8 cellular contexts compared by ENCODE assay signal in genomic region chr4:42152507-42153504, GRCh38. TPM values are rescaled to one million over a fixed set of nuclear protein-coding genes. Genes with fewer than 3 reads are reported as not detected.
A peak's percentile ranks its signal among the peaks of the same experiment; 100 is the strongest.
DNase-seq lines count a peak whose midpoint lies in the region; ATAC-seq and TF ChIP-seq lines count a peak whose summit lies in the region.

BEND4 (minus strand) TSS chr4:42152655; CDS start chr4:42152143, 512 bp downstream.

- peak; percentile 5 for DNase-seq in activated naive CD4-positive, alpha-beta T cell treated with anti-CD3 and anti-CD28 coated beads for 36 hours
- no peak for DNase-seq in activated naive CD4-positive, alpha-beta T cell treated with anti-CD3 and anti-CD28 coated beads, Interleukin-2, amount 50 U/mL, for 16 hours
- no peak for DNase-seq in activated CD4-positive, alpha-beta memory T cell treated with anti-CD3 and anti-CD28 coated beads, Interleukin-2, amount 10 ng/mL, durations not matched to agents 7 days and 5 days
- DNase-seq in lower lobe of right lung (no peak), vagina (ENCODE audit: extremely low spot score in 2 of 2) (no peak), mesenteric fat pad (ENCODE audit: low spot score) (no peak)

- H3K27ac ChIP-seq in lower lobe of right lung (no peak within 1 kb of the TSS), vagina (no peak within 1 kb of the TSS)

- peaks cover 14% of the 10 kb centered on the region for H3K4me1 Mint-ChIP-seq in activated naive CD4-positive, alpha-beta T cell treated with anti-CD3 and anti-CD28 coated beads for 36 hours (ENCODE audit: low read depth)
- peaks cover 14% of the 10 kb centered on the region for H3K4me1 Mint-ChIP-seq in activated CD4-positive, alpha-beta memory T cell treated with anti-CD3 and anti-CD28 coated beads, Interleukin-2, amount 10 ng/mL, durations not matched to agents 7 days and 5 days

- H3K36me3 ChIP-seq in lower lobe of right lung (no peaks in the 10 kb centered on the region), vagina (no peaks in the 10 kb centered on the region)

- intact Hi-C loops in activated naive CD4-positive, alpha-beta T cell treated with anti-CD3 and anti-CD28 coated beads for 36 hours (cut with micrococcal nuclease), result no loop called here
- intact Hi-C loops in lower lobe of right lung (cut with DNase I) (no loop called here), vagina (cut with DNase I) (no loop called here)

- H3K27ac Mint-ChIP-seq in activated naive CD4-positive, alpha-beta T cell treated with anti-CD3 and anti-CD28 coated beads for 36 hours, result no peak within 1 kb of the TSS
- H3K27ac Mint-ChIP-seq in activated CD4-positive, alpha-beta memory T cell treated with anti-CD3 and anti-CD28 coated beads, Interleukin-2, amount 10 ng/mL, durations not matched to agents 7 days and 5 days, result no peak within 1 kb of the TSS

- TF ChIP-seq POLR2A in vagina (IDR thresholded peaks at IDR 0.05), result no peak

- CTCF ChIA-PET in activated naive CD4-positive, alpha-beta T cell treated with anti-CD3 and anti-CD28 coated beads for 36 hours (lab: Charles Lee), result no interaction called here
- CTCF ChIA-PET in activated CD4-positive, alpha-beta memory T cell treated with anti-CD3 and anti-CD28 coated beads, Interleukin-2, amount 10 ng/mL, durations not matched to agents 7 days and 5 days (lab: Charles Lee), result no interaction called here

- TF ChIP-seq CTCF in lower lobe of right lung (IDR thresholded peaks at IDR 0.05) (no peak), vagina (IDR thresholded peaks at IDR 0.05) (no peak)

- H3K4me1 ChIP-seq in lower lobe of right lung, result peaks cover 18% of the 10 kb centered on the region
- H3K4me1 ChIP-seq in vagina, result peaks cover 17% of the 10 kb centered on the region

- peaks cover 2% of the 10 kb centered on the region for H3K36me3 Mint-ChIP-seq in activated naive CD4-positive, alpha-beta T cell treated with anti-CD3 and anti-CD28 coated beads for 36 hours (ENCODE audit: low read depth)
- H3K36me3 Mint-ChIP-seq in activated CD4-positive, alpha-beta memory T cell treated with anti-CD3 and anti-CD28 coated beads, Interleukin-2, amount 10 ng/mL, durations not matched to agents 7 days and 5 days (ENCODE audit: low read depth), result peaks cover 7% of the 10 kb centered on the region

- peak within 1 kb of the TSS; percentile 78 for H3K4me3 Mint-ChIP-seq in activated naive CD4-positive, alpha-beta T cell treated with anti-CD3 and anti-CD28 coated beads for 36 hours
- peak within 1 kb of the TSS; percentile 28 for H3K4me3 Mint-ChIP-seq in activated CD4-positive, alpha-beta memory T cell treated with anti-CD3 and anti-CD28 coated beads, Interleukin-2, amount 10 ng/mL, durations not matched to agents 7 days and 5 days

- peak; percentile 14 for ATAC-seq in HG02970 (IDR thresholded peaks at IDR 0.05; ENCODE audit: low FRiP score, unreplicated experiment)
- ATAC-seq in lower lobe of right lung, result no peak
- no peak for ATAC-seq in GM21360 (IDR thresholded peaks at IDR 0.05; ENCODE audit: unreplicated experiment)

- H3K4me3 ChIP-seq in lower lobe of right lung, result peak within 1 kb of the TSS; percentile 59
- peak within 1 kb of the TSS; percentile 32 to 43 for H3K4me3 ChIP-seq in vagina

- H3K27me3 ChIP-seq in lower lobe of right lung (ENCODE audit: low read depth) (peaks cover 57% of the 10 kb centered on the region), vagina (peaks cover 6% of the 10 kb centered on the region)

- no peaks in the 10 kb centered on the region for H3K9me3 Mint-ChIP-seq in activated naive CD4-positive, alpha-beta T cell treated with anti-CD3 and anti-CD28 coated beads for 36 hours
- H3K9me3 Mint-ChIP-seq in activated CD4-positive, alpha-beta memory T cell treated with anti-CD3 and anti-CD28 coated beads, Interleukin-2, amount 10 ng/mL, durations not matched to agents 7 days and 5 days, result no peaks in the 10 kb centered on the region

- no peaks in the 10 kb centered on the region for H3K9me3 ChIP-seq in lower lobe of right lung
- H3K9me3 ChIP-seq in vagina, result no peaks in the 10 kb centered on the region

- POLR2A ChIA-PET in activated CD4-positive, alpha-beta memory T cell treated with anti-CD3 and anti-CD28 coated beads, Interleukin-2, amount 10 ng/mL, durations not matched to agents 7 days and 5 days (lab: Charles Lee), result no interaction called here

- peaks cover 49% of the 10 kb centered on the region for H3K27me3 Mint-ChIP-seq in activated naive CD4-positive, alpha-beta T cell treated with anti-CD3 and anti-CD28 coated beads for 36 hours (ENCODE audit: low read depth)
- peaks cover 44% of the 10 kb centered on the region for H3K27me3 Mint-ChIP-seq in activated CD4-positive, alpha-beta memory T cell treated with anti-CD3 and anti-CD28 coated beads, Interleukin-2, amount 10 ng/mL, durations not matched to agents 7 days and 5 days

RNA-seq across cellular contexts. Expression of gene BEND4, which starts in this region (rescaled TPM):
- under 1 TPM; 0.20 to 0.26 TPM for total RNA-seq in activated naive CD4-positive, alpha-beta T cell treated with anti-CD3 and anti-CD28 coated beads for 36 hours
- total RNA-seq in activated CD4-positive, alpha-beta memory T cell treated with anti-CD3 and anti-CD28 coated beads, Interleukin-2, amount 10 ng/mL, durations not matched to agents 7 days and 5 days, result under 1 TPM; 0.10 to 0.13 TPM
- 1.3 TPM for total RNA-seq in lower lobe of right lung
- not detected for total RNA-seq in vagina
- total RNA-seq in mesenteric fat pad, result not detected

Comparison
In these comparisons a context has a peak if more than half of its experiments do, and no peak if none do; other contexts are left out.
1. Peak in DNase-seq in activated naive CD4-positive, alpha-beta T cell treated with anti-CD3 and anti-CD28 coated beads for 36 hours; RNA of the gene not detected or under 1 TPM.